Comparison of ENCODE assay signal across 6 cellular contexts in genomic region chr22:42575996-42576574, GRCh38. TPM values are rescaled to one million over a fixed set of nuclear protein-coding genes. Genes with fewer than 3 reads are reported as not detected.
DNase-seq lines count a peak whose midpoint lies in the region; ATAC-seq, FAIRE-seq and TF ChIP-seq lines count a peak whose summit lies in the region.
"Not testable (repeated sequence)": the region's sequence is repeated elsewhere in the genome, so short reads cannot be mapped to it uniquely, and the experiment has no call there.
"Had no signal": no experiment of that assay in that cellular context is flagged by ENCODE, and none has a peak within 500 bp of the region (broad histone marks: within the 10 kb centered on the region; RNA-seq: fewer than 3 reads in every experiment).

No MANE protein-coding gene starts in this region.

- not testable (repeated sequence) for FAIRE-seq in K562 (lab: Jason Lieb, UNC); kidney (lab: Jason Lieb, UNC)

- not testable (repeated sequence) for ATAC-seq in K562
- peak; percentile 20 for ATAC-seq in stimulated activated naive CD8-positive, alpha-beta T cell treated with anti-CD3 and anti-CD28 coated beads, Interleukin-15, amount 100 ng/mL, for 72 hours

- in situ Hi-C loops in K562 (cut with MboI), result not testable (repeated sequence)

- not testable (repeated sequence) for TF ChIP-seq RAD21 in K562 (CRISPR knock-in tag; conservative IDR thresholded peaks at IDR 0.05 in 1 of 2, IDR thresholded peaks at IDR 0.05 in 1 of 2)

- not testable (repeated sequence) for TF ChIP-seq POLR2A in K562 (conservative IDR thresholded peaks at IDR 0.05)

- not testable (repeated sequence) for H3K9me1 ChIP-seq in K562 (ENCODE audit: control insufficient read depth, insufficient read depth, low read length)

- H3K79me2 ChIP-seq in K562 (ENCODE audit: control insufficient read depth, insufficient read depth, low read length), result peaks cover 16% of the 10 kb centered on the region
- H3K79me2 ChIP-seq in osteoblast (ENCODE audit: insufficient read depth, low read length), result not testable (repeated sequence)

- not testable (repeated sequence) for H3K4me2 ChIP-seq in K562 (ENCODE audit: insufficient read depth, low read length); osteoblast (ENCODE audit: insufficient read depth, low read length)

- not testable (repeated sequence) for H4K20me1 ChIP-seq in K562 (replicated peaks; ENCODE audit: control insufficient read depth, insufficient read depth, low read length); osteoblast (ENCODE audit: insufficient read depth, low read length)

- intact Hi-C loops in K562 (cut with micrococcal nuclease); kidney (cut with DNase I): not testable (repeated sequence)

- H3K9ac ChIP-seq in K562 (ENCODE audit: insufficient read depth in 1 of 2, low read depth in 2 of 2, low read length in 2 of 2); kidney (ENCODE audit: low read length in 2 of 2): not testable (repeated sequence)

- POLR2A ChIA-PET in K562 (lab: Yijun Ruan, JAX), result not testable (repeated sequence)

- not testable (repeated sequence) for DNase-seq in K562 (ENCODE audit: extremely low read depth in 1 of 4, low spot score in 3 of 4); stimulated activated naive CD8-positive, alpha-beta T cell treated with anti-CD3 and anti-CD28 coated beads, Interleukin-15, amount 100 ng/mL, for 72 hours
- peak; percentile 8 for DNase-seq in kidney
- DNase-seq in osteoblast (ENCODE audit: insufficient read length, low spot score, missing footprints), result peak; percentile 56

- 90% methylated on average over 2 of the region's 30 CpGs for WGBS in K562 (ENCODE audit: insufficient coverage, low coverage, missing lambda C conversion rate)

- H3K27me3 Mint-ChIP-seq in stimulated activated naive CD8-positive, alpha-beta T cell treated with anti-CD3 and anti-CD28 coated beads, Interleukin-15, amount 100 ng/mL, for 72 hours, result not testable (repeated sequence)

- not testable (repeated sequence) for H3K27ac ChIP-seq in K562 (ENCODE audit: extremely low read depth, low read depth, low read length); kidney (ENCODE audit: low read depth in 2 of 2, low read length in 2 of 2); osteoblast (ENCODE audit: low read depth, low read length)

- peaks cover 45% of the 10 kb centered on the region; the same call in 1 of the 3 replicates for H3K36me3 ChIP-seq in K562 (ENCODE audit: control insufficient read depth, insufficient read depth, low read length)
- not testable (repeated sequence) for H3K36me3 ChIP-seq in kidney (ENCODE audit: control insufficient read depth in 1 of 2, insufficient read depth in 2 of 2, low read length in 2 of 2)
- H3K36me3 ChIP-seq in osteoblast (ENCODE audit: insufficient read depth, low read length), result peaks cover 26% of the 10 kb centered on the region

- not testable (repeated sequence) for BruUV-seq in K562 (replicated peaks; lab: Mats Ljungman, UMichigan)

- H3K27ac Mint-ChIP-seq in stimulated activated naive CD8-positive, alpha-beta T cell treated with anti-CD3 and anti-CD28 coated beads, Interleukin-15, amount 100 ng/mL, for 72 hours, result peak overlapping the region in 1 of 2 donors; percentile 19

- H3K9me3 ChIP-seq in K562 (replicated peaks; ENCODE audit: control insufficient read depth, insufficient read depth, low read depth, low read length); kidney (ENCODE audit: control insufficient read depth in 1 of 2, low read length in 2 of 2); osteoblast (ENCODE audit: low read depth, low read length): not testable (repeated sequence)

- H3K4me1 ChIP-seq in K562 (replicated peaks in 1 of 2; ENCODE audit: control insufficient read depth in 2 of 2, insufficient read depth in 2 of 2, low read length in 2 of 2), result peaks cover 0 to 16% of the 10 kb centered on the region in 2 experiments; a peak in 2 of 5 replicates
- not testable (repeated sequence) for H3K4me1 ChIP-seq in kidney (ENCODE audit: control insufficient read depth in 1 of 2, insufficient read depth in 1 of 2, low read depth in 1 of 2, low read length in 2 of 2); osteoblast (ENCODE audit: insufficient read depth, low read length)

- CTCF ChIA-PET in K562 (lab: Yijun Ruan, JAX; ENCODE audit: low intra/inter-chr PET ratio), result not testable (repeated sequence)

- not testable (repeated sequence) for H3K4me3 Mint-ChIP-seq in stimulated activated naive CD8-positive, alpha-beta T cell treated with anti-CD3 and anti-CD28 coated beads, Interleukin-15, amount 100 ng/mL, for 72 hours

- H2AFZ ChIP-seq in K562 (ENCODE audit: low read depth, low read length); osteoblast (ENCODE audit: low read length): not testable (repeated sequence)

- not testable (repeated sequence) for H3K4me3 ChIP-seq in K562; kidney (ENCODE audit: low read length in 2 of 2); osteoblast (ENCODE audit: insufficient read depth, low read length)

- not testable (repeated sequence) for TF ChIP-seq EP300 in K562 (IDR thresholded peaks at IDR 0.05; ENCODE audit: low read length)

- H3K9me3 Mint-ChIP-seq in stimulated activated naive CD8-positive, alpha-beta T cell treated with anti-CD3 and anti-CD28 coated beads, Interleukin-15, amount 100 ng/mL, for 72 hours, result not testable (repeated sequence)

- not testable (repeated sequence) for H3K27me3 ChIP-seq in K562 (ENCODE audit: control insufficient read depth in 2 of 2, insufficient read depth in 2 of 2, low read length in 2 of 2); osteoblast (ENCODE audit: insufficient read depth, low read length)

- H3K4me1 Mint-ChIP-seq in stimulated activated naive CD8-positive, alpha-beta T cell treated with anti-CD3 and anti-CD28 coated beads, Interleukin-15, amount 100 ng/mL, for 72 hours, result not testable (repeated sequence)

- TF ChIP-seq CTCF in K562 (IDR thresholded peaks at IDR 0.05 in 2 of 3, conservative IDR thresholded peaks at IDR 0.05 in 1 of 3; ENCODE audit: insufficient read depth in 2 of 3, low read depth in 1 of 3, low read length in 3 of 3); kidney (IDR thresholded peaks at IDR 0.05; ENCODE audit: borderline replicate concordance, extremely low read depth, insufficient read depth); osteoblast (IDR thresholded peaks at IDR 0.05; ENCODE audit: extremely low read depth, low read depth, low read length): not testable (repeated sequence)

RNA-seq across cellular contexts. Expression of gene SERHL2, which starts 22.3 kb away (rescaled TPM):
- total RNA-seq in K562 (2011; cell fraction: chromatin; rRNA removed; ENCODE audit: low replicate concordance), result 26.6 and 59.0 TPM in 2 replicates
- 39.4 and 42.1 TPM in 2 replicates for total RNA-seq in K562 (2011; cell fraction: nucleolus; rRNA removed)
- 33.8 and 38.9 TPM in 2 replicates for total RNA-seq in K562 (2011; cell fraction: nucleoplasm; rRNA removed)
- total RNA-seq in K562 (2014; rRNA removed), result 25.2 and 29.1 TPM in 2 replicates
- total RNA-seq in K562 (2014; rRNA removed; fragmentation: Illumina TruSeq; extraction: Trizol), result 20.1 and 22.6 TPM in 2 replicates
- 19.3 and 22.6 TPM in 2 replicates for total RNA-seq in K562 (2015; rRNA removed; fragmentation: Illumina TruSeq; extraction: Trizol)
- 19.9 and 21.9 TPM in 2 replicates for total RNA-seq in K562 (2021)
- polyA plus RNA-seq in K562 (2011; rRNA removed), result 51.9 and 62.6 TPM in 2 replicates
- 35.5 and 56.3 TPM in 2 replicates for polyA plus RNA-seq in K562 (2011; cell fraction: cytosol; rRNA removed)
- polyA plus RNA-seq in K562 (2011; cell fraction: nucleus; rRNA removed), result 74.9 and 83.4 TPM in 2 replicates
- 13.3 and 21.9 TPM in 2 replicates for polyA plus RNA-seq in K562 (2012)
- 32.2 and 35.0 TPM in 2 replicates for polyA plus RNA-seq in K562 (2014; fragmentation: Illumina TruSeq; extraction: Trizol)
- 10 to 100 TPM; 24.6 to 28.3 TPM for polyA plus RNA-seq in K562 (2014; fragmentation: Nextera tagmentation; extraction: Ambion mirVana)
- 33.6 and 33.8 TPM in 2 replicates for polyA plus RNA-seq in K562 (2014; rRNA removed)
- polyA minus RNA-seq in K562 (2011; rRNA and poly(A)+ RNA removed), result 17.8 and 23.1 TPM in 2 replicates
- polyA minus RNA-seq in K562 (2011; cell fraction: cytosol; rRNA and poly(A)+ RNA removed), result 7.9 and 15.3 TPM in 2 replicates
- polyA minus RNA-seq in K562 (2011; cell fraction: nucleus; rRNA and poly(A)+ RNA removed), result 15.2 and 19.3 TPM in 2 replicates
- total RNA-seq in kidney, result 3.1 TPM
- polyA plus RNA-seq in kidney (ENCODE audit: insufficient read depth, low read depth, low replicate concordance), result 4.9 TPM
- total RNA-seq in osteoblast, result 2.9 TPM in 2 replicates
- total RNA-seq: CD4-positive, CD25-positive, alpha-beta regulatory T cell; G401 had no signal

RNA-seq across cellular contexts. Expression of gene POLDIP3, which starts 38.6 kb away (rescaled TPM):
- 48.1 and 83.3 TPM in 2 replicates for total RNA-seq in K562 (2011; cell fraction: chromatin; rRNA removed; ENCODE audit: low replicate concordance)
- 38.3 and 41.5 TPM in 2 replicates for total RNA-seq in K562 (2011; cell fraction: nucleolus; rRNA removed)
- total RNA-seq in K562 (2011; cell fraction: nucleoplasm; rRNA removed), result 41.4 and 45.6 TPM in 2 replicates
- total RNA-seq in K562 (2014; rRNA removed), result 24.9 and 39.1 TPM in 2 replicates
- total RNA-seq in K562 (2014; rRNA removed; fragmentation: Illumina TruSeq; extraction: Trizol), result 23.5 and 24.1 TPM in 2 replicates
- 25.5 and 26.3 TPM in 2 replicates for total RNA-seq in K562 (2015; rRNA removed; fragmentation: Illumina TruSeq; extraction: Trizol)
- total RNA-seq in K562 (2021), result 47.3 and 53.6 TPM in 2 replicates
- 44.4 and 53.8 TPM in 2 replicates for polyA plus RNA-seq in K562 (2011; rRNA removed)
- 32.6 and 35.2 TPM in 2 replicates for polyA plus RNA-seq in K562 (2011; cell fraction: cytosol; rRNA removed)
- 57.4 and 60.2 TPM in 2 replicates for polyA plus RNA-seq in K562 (2011; cell fraction: nucleus; rRNA removed)
- 44.3 and 46.7 TPM in 2 replicates for polyA plus RNA-seq in K562 (2012)
- 47.7 and 53.0 TPM in 2 replicates for polyA plus RNA-seq in K562 (2014; fragmentation: Illumina TruSeq; extraction: Trizol)
- polyA plus RNA-seq in K562 (2014; fragmentation: Nextera tagmentation; extraction: Ambion mirVana), result 10 to 100 TPM; 14.3 to 22.3 TPM
- 39.8 and 45.4 TPM in 2 replicates for polyA plus RNA-seq in K562 (2014; rRNA removed)
- polyA minus RNA-seq in K562 (2011; rRNA and poly(A)+ RNA removed), result 28.0 and 31.6 TPM in 2 replicates
- 18.9 and 27.0 TPM in 2 replicates for polyA minus RNA-seq in K562 (2011; cell fraction: cytosol; rRNA and poly(A)+ RNA removed)
- 13.5 and 18.8 TPM in 2 replicates for polyA minus RNA-seq in K562 (2011; cell fraction: nucleus; rRNA and poly(A)+ RNA removed)
- total RNA-seq in kidney, result 67.9 TPM
- polyA plus RNA-seq in kidney (ENCODE audit: insufficient read depth, low read depth, low replicate concordance), result 44.1 TPM
- 21.2 and 22.4 TPM in 2 replicates for total RNA-seq in osteoblast

RNA-seq across cellular contexts. Expression of gene RRP7A, which starts 56.5 kb away (rescaled TPM):
- total RNA-seq in K562 (2011; cell fraction: chromatin; rRNA removed; ENCODE audit: low replicate concordance), result 17.1 and 44.0 TPM in 2 replicates
- 34.3 and 41.7 TPM in 2 replicates for total RNA-seq in K562 (2011; cell fraction: nucleolus; rRNA removed)
- total RNA-seq in K562 (2011; cell fraction: nucleoplasm; rRNA removed), result 23.6 and 25.4 TPM in 2 replicates
- 42.3 and 48.9 TPM in 2 replicates for total RNA-seq in K562 (2014; rRNA removed)
- total RNA-seq in K562 (2014; rRNA removed; fragmentation: Illumina TruSeq; extraction: Trizol), result 29.7 and 34.6 TPM in 2 replicates
- total RNA-seq in K562 (2015; rRNA removed; fragmentation: Illumina TruSeq; extraction: Trizol), result 39.7 and 40.3 TPM in 2 replicates
- total RNA-seq in K562 (2021), result 74.1 and 82.6 TPM in 2 replicates
- polyA plus RNA-seq in K562 (2011; rRNA removed), result 28.3 and 39.3 TPM in 2 replicates
- polyA plus RNA-seq in K562 (2011; cell fraction: cytosol; rRNA removed), result 23.0 and 37.5 TPM in 2 replicates
- polyA plus RNA-seq in K562 (2011; cell fraction: nucleus; rRNA removed), result 14.2 and 22.3 TPM in 2 replicates
- 23.0 and 42.9 TPM in 2 replicates for polyA plus RNA-seq in K562 (2012)
- polyA plus RNA-seq in K562 (2014; fragmentation: Illumina TruSeq; extraction: Trizol), result 51.9 and 69.1 TPM in 2 replicates
- 10 to 100 TPM in 1 of 2 experiments, 1 to 10 TPM in 1; 3.4 to 12.9 TPM for polyA plus RNA-seq in K562 (2014; fragmentation: Nextera tagmentation; extraction: Ambion mirVana)
- polyA plus RNA-seq in K562 (2014; rRNA removed), result 45.8 and 47.0 TPM in 2 replicates
- polyA minus RNA-seq in K562 (2011; rRNA and poly(A)+ RNA removed), result 13.4 and 13.8 TPM in 2 replicates
- 8.6 and 16.2 TPM in 2 replicates for polyA minus RNA-seq in K562 (2011; cell fraction: cytosol; rRNA and poly(A)+ RNA removed)
- 12.3 and 13.2 TPM in 2 replicates for polyA minus RNA-seq in K562 (2011; cell fraction: nucleus; rRNA and poly(A)+ RNA removed)
- total RNA-seq in kidney, result 35.2 TPM
- polyA plus RNA-seq in kidney (ENCODE audit: insufficient read depth, low read depth, low replicate concordance), result 26.3 TPM
- total RNA-seq in osteoblast, result 21.5 and 29.0 TPM in 2 replicates
